8 cellular contexts compared by ENCODE assay signal in the genomic region with DNA sequence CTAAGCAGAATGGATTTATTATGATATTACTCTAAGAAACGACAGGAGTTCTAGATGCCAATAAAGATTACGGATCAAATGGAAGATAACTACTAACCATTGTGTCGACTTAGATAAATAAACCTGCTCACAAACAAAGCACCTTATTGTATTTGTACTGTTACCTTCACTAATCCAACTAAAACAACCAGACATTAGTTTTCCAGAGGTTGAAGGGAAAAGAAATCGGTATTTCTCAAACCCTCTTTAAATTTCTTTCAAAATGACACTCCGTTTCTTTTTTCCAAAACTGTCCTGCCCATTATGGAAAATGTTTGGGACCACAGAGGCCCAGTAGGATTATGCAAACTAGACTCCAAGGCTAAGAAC. TPM values are rescaled to one million over a fixed set of nuclear protein-coding genes. Genes with fewer than 3 reads are reported as not detected.
DNase-seq lines count a peak whose midpoint lies in the region; ATAC-seq, FAIRE-seq and TF ChIP-seq lines count a peak whose summit lies in the region.

No MANE protein-coding gene starts in this region.

- DNase-seq in activated CD8-positive, alpha-beta memory T cell treated with anti-CD3 and anti-CD28 coated beads, Interleukin-2, amount 10 ng/mL, durations not matched to agents 7 days and 5 days, result no peak
- DNase-seq in activated CD8-positive, alpha-beta memory T cell treated with anti-CD3 and anti-CD28 coated beads, Interleukin-2, amount 50 U/mL, for 48 hours, result no peak
- no peak for DNase-seq in activated T-helper 1 cell treated with anti-CD3 and anti-CD28 coated beads, Interleukin-12 subunit alpha, Interleukin-12 subunit beta, Interleukin-2, Interleukin-4 antibody, amounts not matched to agents 30 ng/mL and 10 ng/mL and 1 ng/mL, durations not matched to agents 14 hours and 24 hours and 36 hours (ENCODE audit: low spot score)
- no peak for DNase-seq in keratinocyte (ENCODE audit: low read depth, low spot score)
- no peak for DNase-seq in adrenal gland
- no peak for DNase-seq in stimulated activated CD8-positive, alpha-beta memory T cell treated with anti-CD3 and anti-CD28 coated beads, Interleukin-4, amount 100 ng/mL, for 48 hours
- no peak for DNase-seq in NCI-H1048 (lab: John Stamatoyannopoulos, UW)

- H3K4me2 ChIP-seq in keratinocyte (ENCODE audit: control insufficient read depth, extremely low read depth, insufficient read depth, low read depth, low read length), result peak overlapping the region; percentile 98

- peaks cover 12% of the 10 kb centered on the region for H3K4me1 ChIP-seq in keratinocyte (ENCODE audit: control insufficient read depth, extremely low read depth, insufficient read depth, low read length)
- peaks cover 2 to 43% (median 29%) of the 10 kb centered on the region in 5 donors for H3K4me1 ChIP-seq in subcutaneous abdominal adipose tissue (ENCODE audit: control insufficient read depth in 5 of 5, insufficient read depth in 5 of 5, low read length in 5 of 5)
- peaks cover 13 to 30% of the 10 kb centered on the region in 2 donors for H3K4me1 ChIP-seq in adrenal gland (replicated peaks in 1 of 2)

- H4K20me1 ChIP-seq in keratinocyte (ENCODE audit: control insufficient read depth, extremely low read depth, insufficient read depth, low read length), result no peaks in the 10 kb centered on the region

- CTCF ChIA-PET in activated CD8-positive, alpha-beta memory T cell treated with anti-CD3 and anti-CD28 coated beads, Interleukin-2, amount 10 ng/mL, durations not matched to agents 7 days and 5 days (lab: Charles Lee), result interaction anchor here (2.3 kb wide), 1 partner anchor 13 kb away, joined by 5 read pairs; no protein-coding TSS in a partner anchor

- H3K27ac ChIP-seq in keratinocyte (ENCODE audit: control insufficient read depth, insufficient read depth, low read length) (no peak overlapping the region), subcutaneous abdominal adipose tissue (ENCODE audit: low read depth, low read length) (peak overlapping the region; percentile 2), adrenal gland (no peak overlapping the region)

- 83 to 86% (median 83%) methylated on average over 5 of the region's 5 CpGs for WGBS in adrenal gland, 4 donors

- H3K27me3 ChIP-seq in keratinocyte (ENCODE audit: control insufficient read depth, extremely low read depth, insufficient read depth, low read length) (peaks cover 6% of the 10 kb centered on the region), subcutaneous abdominal adipose tissue (ENCODE audit: control insufficient read depth in 5 of 5, insufficient read depth in 4 of 5, low read length in 5 of 5) (no peaks in the 10 kb centered on the region), adrenal gland (no peaks in the 10 kb centered on the region)

- H3K9me1 ChIP-seq in keratinocyte (ENCODE audit: control insufficient read depth, extremely low read depth, insufficient read depth, low read length), result no peaks in the 10 kb centered on the region

- no peak for TF ChIP-seq POLR2A in adrenal gland (IDR thresholded peaks at IDR 0.05)

- no peaks in the 10 kb centered on the region for H3K27me3 Mint-ChIP-seq in activated CD8-positive, alpha-beta memory T cell treated with anti-CD3 and anti-CD28 coated beads, Interleukin-2, amount 10 ng/mL, durations not matched to agents 7 days and 5 days
- H3K27me3 Mint-ChIP-seq in activated T-helper 1 cell treated with anti-CD3 and anti-CD28 coated beads, Interleukin-12 subunit alpha, Interleukin-12 subunit beta, Interleukin-2, Interleukin-4 antibody, amounts not matched to agents 30 ng/mL and 10 ng/mL and 1 ng/mL, durations not matched to agents 14 hours and 24 hours and 36 hours (ENCODE audit: insufficient read depth), result no peaks in the 10 kb centered on the region

- H3K4me1 Mint-ChIP-seq in activated CD8-positive, alpha-beta memory T cell treated with anti-CD3 and anti-CD28 coated beads, Interleukin-2, amount 10 ng/mL, durations not matched to agents 7 days and 5 days, result peaks cover 52% of the 10 kb centered on the region
- H3K4me1 Mint-ChIP-seq in activated T-helper 1 cell treated with anti-CD3 and anti-CD28 coated beads, Interleukin-12 subunit alpha, Interleukin-12 subunit beta, Interleukin-2, Interleukin-4 antibody, amounts not matched to agents 30 ng/mL and 10 ng/mL and 1 ng/mL, durations not matched to agents 14 hours and 24 hours and 36 hours (ENCODE audit: low read depth), result peaks cover 63% of the 10 kb centered on the region

- H3K9me3 ChIP-seq in keratinocyte (ENCODE audit: control insufficient read depth, low read depth, low read length), result no peaks in the 10 kb centered on the region
- H3K9me3 ChIP-seq in subcutaneous abdominal adipose tissue (ENCODE audit: control insufficient read depth in 5 of 5, low read length in 5 of 5), result no peaks in the 10 kb centered on the region
- no peaks in the 10 kb centered on the region for H3K9me3 ChIP-seq in adrenal gland (replicated peaks in 1 of 3)

- dilution Hi-C loops in keratinocyte (cut with MboI; ENCODE audit: extremely low pct_ligation_motif_present, low sequenced_read_pairs), result no loop called here

- H3K79me2 ChIP-seq in keratinocyte (ENCODE audit: control insufficient read depth, insufficient read depth, low read length), result peaks cover 7% of the 10 kb centered on the region

- H3K36me3 ChIP-seq in keratinocyte (ENCODE audit: control insufficient read depth in 2 of 2, extremely low read depth in 1 of 2, insufficient read depth in 2 of 2, low read length in 2 of 2) (no peaks in the 10 kb centered on the region), subcutaneous abdominal adipose tissue (ENCODE audit: control insufficient read depth in 5 of 5, insufficient read depth in 5 of 5, low read length in 5 of 5) (no peaks in the 10 kb centered on the region), adrenal gland (replicated peaks in 1 of 2) (no peaks in the 10 kb centered on the region)

- H3K36me3 Mint-ChIP-seq in activated CD8-positive, alpha-beta memory T cell treated with anti-CD3 and anti-CD28 coated beads, Interleukin-2, amount 10 ng/mL, durations not matched to agents 7 days and 5 days, result peaks cover 42% of the 10 kb centered on the region
- H3K36me3 Mint-ChIP-seq in activated T-helper 1 cell treated with anti-CD3 and anti-CD28 coated beads, Interleukin-12 subunit alpha, Interleukin-12 subunit beta, Interleukin-2, Interleukin-4 antibody, amounts not matched to agents 30 ng/mL and 10 ng/mL and 1 ng/mL, durations not matched to agents 14 hours and 24 hours and 36 hours (ENCODE audit: low read depth), result peaks cover 24% of the 10 kb centered on the region

- no peak for ATAC-seq in activated CD8-positive, alpha-beta memory T cell treated with anti-CD3 and anti-CD28 coated beads, Interleukin-2, amount 10 ng/mL, durations not matched to agents 7 days and 5 days

- no peak overlapping the region for H2AFZ ChIP-seq in keratinocyte (ENCODE audit: control insufficient read depth, low read length)

- H3K9me3 Mint-ChIP-seq in activated CD8-positive, alpha-beta memory T cell treated with anti-CD3 and anti-CD28 coated beads, Interleukin-2, amount 10 ng/mL, durations not matched to agents 7 days and 5 days (ENCODE audit: low read depth), result no peaks in the 10 kb centered on the region
- H3K9me3 Mint-ChIP-seq in activated T-helper 1 cell treated with anti-CD3 and anti-CD28 coated beads, Interleukin-12 subunit alpha, Interleukin-12 subunit beta, Interleukin-2, Interleukin-4 antibody, amounts not matched to agents 30 ng/mL and 10 ng/mL and 1 ng/mL, durations not matched to agents 14 hours and 24 hours and 36 hours, result no peaks in the 10 kb centered on the region

- no peak overlapping the region for H3K4me3 ChIP-seq in keratinocyte (ENCODE audit: control insufficient read depth in 2 of 3, extremely low read depth in 1 of 3, insufficient read depth in 2 of 3, low read depth in 1 of 3, low read length in 3 of 3)
- peak overlapping the region in 4 of 5 donors; percentile 82 to 97 (median 95) for H3K4me3 ChIP-seq in subcutaneous abdominal adipose tissue (ENCODE audit: low read depth in 1 of 5, low read length in 5 of 5)
- no peak overlapping the region for H3K4me3 ChIP-seq in adrenal gland

- H3K9ac ChIP-seq in keratinocyte (ENCODE audit: control insufficient read depth, extremely low read depth, insufficient read depth, low read length) (no peak overlapping the region), subcutaneous abdominal adipose tissue (ENCODE audit: low read length in 5 of 5) (no peak overlapping the region)

- FAIRE-seq in keratinocyte (lab: Jason Lieb, UNC), result no peak

- intact Hi-C loops in activated T-helper 1 cell treated with anti-CD3 and anti-CD28 coated beads, Interleukin-12 subunit alpha, Interleukin-12 subunit beta, Interleukin-2, Interleukin-4 antibody, amounts not matched to agents 30 ng/mL and 10 ng/mL and 1 ng/mL, durations not matched to agents 14 hours and 24 hours and 36 hours (cut with micrococcal nuclease), result loop anchor here (1.0 kb wide), 1 partner anchor 9 kb away; no protein-coding TSS in a partner anchor
- intact Hi-C loops in adrenal gland (cut with DNase I), result no loop called here

- TF ChIP-seq CTCF in keratinocyte (optimal IDR thresholded peaks at IDR 0.05 in 1 of 3, IDR thresholded peaks at IDR 0.05 in 1 of 3, conservative IDR thresholded peaks at IDR 0.05 in 1 of 3; ENCODE audit: extremely low read depth in 1 of 3, insufficient read depth in 2 of 3, low read length in 3 of 3) (no peak), adrenal gland (IDR thresholded peaks at IDR 0.05) (no peak)

- H3K27ac Mint-ChIP-seq in activated CD8-positive, alpha-beta memory T cell treated with anti-CD3 and anti-CD28 coated beads, Interleukin-2, amount 10 ng/mL, durations not matched to agents 7 days and 5 days, result no peak overlapping the region
- H3K27ac Mint-ChIP-seq in activated T-helper 1 cell treated with anti-CD3 and anti-CD28 coated beads, Interleukin-12 subunit alpha, Interleukin-12 subunit beta, Interleukin-2, Interleukin-4 antibody, amounts not matched to agents 30 ng/mL and 10 ng/mL and 1 ng/mL, durations not matched to agents 14 hours and 24 hours and 36 hours, result peak overlapping the region; percentile 81

- H3K4me3 Mint-ChIP-seq in activated CD8-positive, alpha-beta memory T cell treated with anti-CD3 and anti-CD28 coated beads, Interleukin-2, amount 10 ng/mL, durations not matched to agents 7 days and 5 days, result peak overlapping the region; percentile 100
- H3K4me3 Mint-ChIP-seq in activated T-helper 1 cell treated with anti-CD3 and anti-CD28 coated beads, Interleukin-12 subunit alpha, Interleukin-12 subunit beta, Interleukin-2, Interleukin-4 antibody, amounts not matched to agents 30 ng/mL and 10 ng/mL and 1 ng/mL, durations not matched to agents 14 hours and 24 hours and 36 hours, result peak overlapping the region; percentile 89

RNA-seq across cellular contexts. Expression of a gene that starts 2.8 kb away (rescaled TPM):
- total RNA-seq in activated CD8-positive, alpha-beta memory T cell treated with anti-CD3 and anti-CD28 coated beads, Interleukin-2, amount 10 ng/mL, durations not matched to agents 7 days and 5 days, result 10 to 100 TPM; 55.9 to 56.4 TPM
- 33.8 and 36.4 TPM in 2 replicates for total RNA-seq in activated T-helper 1 cell treated with anti-CD3 and anti-CD28 coated beads, Interleukin-12 subunit alpha, Interleukin-12 subunit beta, Interleukin-2, Interleukin-4 antibody, amounts not matched to agents 30 ng/mL and 10 ng/mL and 1 ng/mL, durations not matched to agents 14 hours and 24 hours and 36 hours
- polyA plus RNA-seq in keratinocyte (10.6 to 17.0 TPM (median 15.1 TPM) in 3 replicates), adrenal gland (10 to 100 TPM; 11.0 to 15.5 (median 11.8) TPM)
- 8.2 TPM for polyA plus RNA-seq in keratinocyte (2011; ENCODE audit: low read depth)
- 14.0 and 25.0 TPM in 2 replicates for polyA plus RNA-seq in keratinocyte (2011; cell fraction: cytosol; rRNA removed)
- polyA plus RNA-seq in keratinocyte (2011; cell fraction: nucleus; rRNA removed), result 10.9 and 11.1 TPM in 2 replicates
- 10.8 and 11.3 TPM in 2 replicates for polyA plus RNA-seq in keratinocyte (2012; ENCODE audit: low replicate concordance)
- 9.1 to 19.1 TPM (median 11.9 TPM) in 3 replicates for polyA minus RNA-seq in keratinocyte
- 9.8 TPM for polyA minus RNA-seq in keratinocyte (2011; cell fraction: cytosol; rRNA and poly(A)+ RNA removed)
- polyA minus RNA-seq in keratinocyte (2011; cell fraction: nucleus; rRNA and poly(A)+ RNA removed), result 6.0 and 11.6 TPM in 2 replicates
- 10 to 100 TPM; 14.0 to 37.7 (median 25.5) TPM for total RNA-seq in adrenal gland

Comparison
In these comparisons a context has a peak if more than half of its experiments do, and no peak if none do; other contexts are left out.
1. H3K4me3 ChIP-seq: peak in subcutaneous abdominal adipose tissue (4 of 5); none in keratinocyte (0 of 3) and adrenal gland (0 of 4).